8 cellular contexts compared by ENCODE assay signal in genomic region chr11:82900277-82901164, GRCh38. TPM values are rescaled to one million over a fixed set of nuclear protein-coding genes. Genes with fewer than 3 reads are reported as not detected.
DNase-seq lines count a peak whose midpoint lies in the region; ATAC-seq and TF ChIP-seq lines count a peak whose summit lies in the region.

Gene PRCP (minus strand): TSS chr11:82900430. CDS start chr11:82900402, 28 bp downstream.

- peak within 1 kb of the TSS; percentile 99 for H3K27ac Mint-ChIP-seq in activated B cell treated with CpG ODN at 0.5 μM for 24 hours

- POLR2A ChIA-PET in AG04449 (lab: Yijun Ruan, JAX): interaction anchor here (0.5 to 2.1 kb wide), 7 partner anchors 11 to 402 kb away, joined by 3 to 18 read pairs (median 4); partner anchors contain the start of gene PCF11
- POLR2A ChIA-PET in activated B cell treated with CpG ODN at 0.5 μM for 24 hours (lab: Charles Lee): interaction anchor here (0.6 to 4.4 kb wide), 27 partner anchors 9 to 392 kb away, joined by 3 to 86 read pairs (median 5); partner anchors contain the start of genes ANKRD42, CCDC90B, PCF11 and RAB30

- peak within 1 kb of the TSS; percentile 96 for H3K27ac ChIP-seq in caudate nucleus (ENCODE audit: low read depth, low read length)

- TF ChIP-seq CTCF in AG04449 (IDR thresholded peaks at IDR 0.05; ENCODE audit: insufficient read depth, low read length, missing control alignments) (no peak), activated B cell treated with CpG ODN at 0.5 μM for 24 hours (IDR thresholded peaks at IDR 0.05) (no peak)

- ATAC-seq in GM18873 (IDR thresholded peaks at IDR 0.05; ENCODE audit: low FRiP score, unreplicated experiment) (peak; percentile 81), HG03139 (IDR thresholded peaks at IDR 0.05; ENCODE audit: unreplicated experiment) (peak; percentile 78), activated B cell treated with CpG ODN at 0.5 μM for 24 hours (ENCODE audit: low read depth) (peak; percentile 75)

- peak within 1 kb of the TSS; percentile 86 for H3K4me3 ChIP-seq in AG04449 (ENCODE audit: low read depth, low read length)

- peak within 1 kb of the TSS; percentile 100 for H3K4me3 Mint-ChIP-seq in activated B cell treated with CpG ODN at 0.5 μM for 24 hours

- H3K9me3 Mint-ChIP-seq in activated B cell treated with CpG ODN at 0.5 μM for 24 hours: peaks cover 4% of the 10 kb centered on the region

- peak; percentile 31 for DNase-seq in AG04449 (ENCODE audit: low read depth, low spot score)
- DNase-seq in NCI-H2227 treated with DMSO at 0.1 percent for 48 hours (lab: John Stamatoyannopoulos, UW): peak; percentile 80
- DNase-seq in activated B cell treated with CpG ODN at 0.5 μM for 24 hours: peak; percentile 78
- DNase-seq in caudate nucleus (lab: John Stamatoyannopoulos, UW): peak; percentile 11 to 95 (median 77)
- peak; percentile 72 for DNase-seq in inferior parietal cortex (ENCODE audit: extremely low spot score)
- DNase-seq in stimulated activated CD4-positive, alpha-beta T cell treated with anti-CD3 and anti-CD28 coated beads, Interleukin-12 subunit alpha, Interleukin-12 subunit beta, amount 100 ng/mL, for 24 hours (ENCODE audit: low read depth in 2 of 2): peak; percentile 87 to 94

- H3K36me3 Mint-ChIP-seq in activated B cell treated with CpG ODN at 0.5 μM for 24 hours (ENCODE audit: low read depth): peaks cover 21% of the 10 kb centered on the region

- peaks cover 57% of the 10 kb centered on the region for H3K4me1 Mint-ChIP-seq in activated B cell treated with CpG ODN at 0.5 μM for 24 hours

- intact Hi-C loops in activated B cell treated with CpG ODN at 0.5 μM for 24 hours (cut with micrococcal nuclease): loop anchor here (1.0 kb wide), 7 partner anchors 33 to 386 kb away; partner anchors contain the start of genes ANKRD42, CCDC90B and RAB30

- CTCF ChIA-PET in AG04449 (lab: Yijun Ruan, JAX): interaction anchor here (0.9 to 7.3 kb wide), 19 partner anchors 10 to 920 kb away, joined by 3 to 74 read pairs (median 4); no protein-coding TSS in a partner anchor
- CTCF ChIA-PET in activated B cell treated with CpG ODN at 0.5 μM for 24 hours (lab: Charles Lee): interaction anchor here (0.9 to 5.1 kb wide), 10 partner anchors 13 to 392 kb away, joined by 3 to 39 read pairs (median 4); partner anchors contain the start of gene CCDC90B

- no peaks in the 10 kb centered on the region for H3K27me3 Mint-ChIP-seq in activated B cell treated with CpG ODN at 0.5 μM for 24 hours

RNA-seq across cellular contexts. Expression of gene PRCP, which starts in this region (rescaled TPM):
- 29.8 and 34.8 TPM in 2 replicates for total RNA-seq in activated B cell treated with CpG ODN at 0.5 μM for 24 hours

Comparison
In these comparisons a context has a peak if more than half of its experiments do, and no peak if none do; other contexts are left out.
1. Peak in every context shown above with its lines: DNase-seq, ATAC-seq, H3K4me3 ChIP-seq and H3K27ac ChIP-seq.
2. DNase-seq: peak in every context shown above with its lines; median percentile 90 in stimulated activated CD4-positive, alpha-beta T cell treated with anti-CD3 and anti-CD28 coated beads, Interleukin-12 subunit alpha, Interleukin-12 subunit beta, amount 100 ng/mL, for 24 hours; 80 in NCI-H2227 treated with DMSO at 0.1 percent for 48 hours; 78 in activated B cell treated with CpG ODN at 0.5 μM for 24 hours; 77 in caudate nucleus; 72 in inferior parietal cortex; 31 in AG04449.